Comparison of ENCODE assay signal across 23 cellular contexts in genomic region chr2:216257089-216257488, GRCh38.
"Had no signal": no experiment of that assay in that cellular context is flagged by ENCODE, and none has a peak within 500 bp of the region (broad histone marks: within the 10 kb centered on the region; RNA-seq: fewer than 3 reads in every experiment).

No MANE protein-coding gene starts in this region.

- H3K27me3 ChIP-seq: brain microvascular endothelial cell, cardiac muscle cell had no signal

- ATAC-seq: activated naive CD4-positive, alpha-beta T cell treated with anti-CD3 and anti-CD28 coated beads, Interleukin-2, amount 50 U/mL, for 72 hours; activated naive CD8-positive, alpha-beta T cell treated with anti-CD3 and anti-CD28 coated beads, Interleukin-2, amount 50 U/mL, for 24 hours; activated T-cell treated with anti-CD3 and anti-CD28 coated beads, Interleukin-2, amount 50 U/mL, for 4 hours had no signal

- H3K36me3 ChIP-seq: brain microvascular endothelial cell, cardiac muscle cell had no signal

- H3K4me2 ChIP-seq: KMS-11, PC-9 had no signal

- H3K9ac ChIP-seq: KMS-11 had no signal

- H3K27ac ChIP-seq: brain microvascular endothelial cell, cardiac muscle cell, KMS-11, PC-9, SK-N-MC had no signal

- H2AFZ ChIP-seq: PC-9 had no signal

- DNase-seq: activated B cell treated with CpG ODN at 0.5 μM for 24 hours; activated CD4-positive, alpha-beta memory T cell treated with anti-CD3 and anti-CD28 coated beads for 36 hours; activated CD4-positive, alpha-beta T cell treated with anti-CD3 and anti-CD28 coated beads, Interleukin-2, amount 10 ng/mL, durations not matched to agents 7 days and 5 days; activated CD8-positive, alpha-beta memory T cell treated with anti-CD3 and anti-CD28 coated beads for 24 hours; activated effector memory CD4-positive, alpha-beta T cell treated with anti-CD3 and anti-CD28 coated beads, Interleukin-2, amount 50 U/mL, for 16 hours; activated naive CD4-positive, alpha-beta T cell treated with Interleukin-2 at 50 U/mL for 16 hours; activated naive CD8-positive, alpha-beta T cell treated with anti-CD3 and anti-CD28 coated beads, Interleukin-2, amount 50 U/mL, for 24 hours; activated T-cell treated with anti-CD3 and anti-CD28 coated beads, Interleukin-2, amount 50 U/mL, for 4 hours; amygdala; brain microvascular endothelial cell; MV-4-11; NCI-H1092 treated with DMSO at 0.1 percent for 48 hours; NCI-H1417 treated with DMSO at 0.1 percent for 48 hours; NCI-H1694; NCI-H2029; NCI-H510A treated with DMSO at 0.1 percent for 48 hours; NCI-H69; PC-9; T-helper 1 cell had no signal

- H3K4me3 ChIP-seq: cardiac muscle cell, PC-9, SK-N-MC had no signal
